In genomic region chr16:29729116-29729521, GRCh38 we compare ENCODE assay signal across 9 cellular contexts. TPM values are rescaled to one million over a fixed set of nuclear protein-coding genes. Genes with fewer than 3 reads are reported as not detected.
DNase-seq lines count a peak whose midpoint lies in the region; ATAC-seq, FAIRE-seq and TF ChIP-seq lines count a peak whose summit lies in the region.
"Had no signal": no experiment of that assay in that cellular context is flagged by ENCODE, and none has a peak within 500 bp of the region (broad histone marks: within the 10 kb centered on the region; RNA-seq: fewer than 3 reads in every experiment).

No MANE protein-coding gene starts in this region.

- POLR2A ChIA-PET in IMR-90 (lab: Charles Lee; ENCODE audit: unreplicated experiment) = no interaction called here

- no peak overlapping the region for H2BK15ac ChIP-seq in IMR-90 (ENCODE audit: low read depth, low read length)

- in situ Hi-C loops in IMR-90 (cut with MboI; ENCODE audit: low sequenced_read_pairs) = no loop called here

- peak; percentile 57 for TF ChIP-seq RAD21 in IMR-90 (IDR thresholded peaks at IDR 0.05; ENCODE audit: low read length)

- no peak overlapping the region for H4K91ac ChIP-seq in IMR-90 (ENCODE audit: insufficient read depth, low read depth, low read length)

- H3K27me3 ChIP-seq in IMR-90 (ENCODE audit: control insufficient read depth, insufficient read depth, low read length) = peaks cover 11% of the 10 kb centered on the region
- H3K27me3 ChIP-seq in left ventricle myocardium inferior (ENCODE audit: low read depth) = peaks cover 22% of the 10 kb centered on the region
- H3K27me3 ChIP-seq in smooth muscle cell (ENCODE audit: low read depth) = no peaks in the 10 kb centered on the region

- BruUV-seq in IMR-90 (replicated peaks; lab: Mats Ljungman, UMichigan) = no TSS peak

- H3K27me3 Mint-ChIP-seq in T-helper 17 cell = no peaks in the 10 kb centered on the region

- no peaks in the 10 kb centered on the region for H4K20me1 ChIP-seq in IMR-90 (ENCODE audit: insufficient read depth, low read length)
- no peaks in the 10 kb centered on the region for H4K20me1 ChIP-seq in smooth muscle cell (ENCODE audit: low read depth)

- H3K27ac Mint-ChIP-seq in T-helper 17 cell = no peak overlapping the region

- no peak overlapping the region for H3K27ac ChIP-seq in IMR-90 (ENCODE audit: insufficient read depth, low read length)
- no peak overlapping the region for H3K27ac ChIP-seq in left ventricle myocardium inferior (replicated peaks)
- H3K27ac ChIP-seq in smooth muscle cell (ENCODE audit: low read depth) = no peak overlapping the region

- H3K9me3 ChIP-seq in IMR-90 (ENCODE audit: control insufficient read depth, insufficient read depth, low read length) (no peaks in the 10 kb centered on the region), left ventricle myocardium inferior (replicated peaks) (no peaks in the 10 kb centered on the region), smooth muscle cell (replicated peaks; ENCODE audit: low read depth) (no peaks in the 10 kb centered on the region), T-helper 17 cell (ENCODE audit: control insufficient read depth, low read length, poor library complexity, severe bottlenecking) (no peaks in the 10 kb centered on the region)

- no peak overlapping the region for H3K18ac ChIP-seq in IMR-90 (ENCODE audit: low read depth, low read length)

- H3K36me3 Mint-ChIP-seq in T-helper 17 cell (ENCODE audit: low read depth) = no peaks in the 10 kb centered on the region

- dilution Hi-C loops in IMR-90 (cut with HindIII; ENCODE audit: low sequenced_read_pairs, unreplicated experiment) = no loop called here

- peak; percentile 73 for TF ChIP-seq CTCF in D721Med (IDR thresholded peaks at IDR 0.05; ENCODE audit: insufficient read depth, missing control alignments)
- TF ChIP-seq CTCF in IMR-90 (conservative IDR thresholded peaks at IDR 0.05; ENCODE audit: low read depth, low read length) = peak; percentile 69
- peak; percentile 68 for TF ChIP-seq CTCF in left ventricle myocardium inferior (IDR thresholded peaks at IDR 0.05; ENCODE audit: borderline replicate concordance)
- peak; percentile 55 for TF ChIP-seq CTCF in smooth muscle cell (IDR thresholded peaks at IDR 0.05; ENCODE audit: borderline replicate concordance, insufficient read depth, poor library complexity, severe bottlenecking)

- no peaks in the 10 kb centered on the region for H3K36me3 ChIP-seq in IMR-90 (ENCODE audit: control insufficient read depth, insufficient read depth, low read length)
- no peaks in the 10 kb centered on the region for H3K36me3 ChIP-seq in left ventricle myocardium inferior
- H3K36me3 ChIP-seq in smooth muscle cell (ENCODE audit: low read depth) = no peaks in the 10 kb centered on the region

- intact Hi-C loops in IMR-90 (cut with micrococcal nuclease) = loop anchor here (2.0 to 10.0 kb wide), 2 partner anchors 28 to 754 kb away; partner anchors contain the start of gene SPNS1
- intact Hi-C loops in left ventricle myocardium inferior (cut with micrococcal nuclease) = no loop called here

- no peaks in the 10 kb centered on the region for H3K79me2 ChIP-seq in smooth muscle cell (ENCODE audit: low read depth)

- DNase-seq in D721Med (ENCODE audit: insufficient read length, low spot score) (peak; percentile 45), IMR-90 (peak; percentile 49), left ventricle myocardium inferior (no peak), smooth muscle cell (lab: John Stamatoyannopoulos, UW; ENCODE audit: unreplicated experiment) (no peak), KG1 (lab: John Stamatoyannopoulos, UW) (no peak), T-helper 17 cell (no peak)

- no peak overlapping the region for H3K23ac ChIP-seq in IMR-90 (ENCODE audit: low read depth, low read length)

- H3K9ac ChIP-seq in IMR-90 (ENCODE audit: low read depth, low read length) (no peak overlapping the region), smooth muscle cell (ENCODE audit: low read depth) (no peak overlapping the region)

- H3F3A ChIP-seq in smooth muscle cell (ENCODE audit: low read depth) = no peaks in the 10 kb centered on the region

- H3K56ac ChIP-seq in IMR-90 (ENCODE audit: extremely low read depth, insufficient read depth, low read length) = no peak overlapping the region

- H3K4me2 ChIP-seq in IMR-90 (ENCODE audit: low read depth, low read length) (no peak overlapping the region), smooth muscle cell (peak overlapping the region; percentile 61)

- WGBS in IMR-90 (ENCODE audit: extremely low coverage in 2 of 2, insufficient read length in 1 of 2), 2 experiments = no CpG with 5 or more reads among the region's 6 CpGs
- WGBS in smooth muscle cell (ENCODE audit: low lambda C conversion rate) = 58% methylated on average over 6 of the region's 6 CpGs

- H2BK20ac ChIP-seq in IMR-90 (ENCODE audit: low read depth, low read length) = no peak overlapping the region

- TF ChIP-seq POLR2A in IMR-90 (IDR thresholded peaks at IDR 0.05; ENCODE audit: low read depth, low read length) = no peak

- no peak overlapping the region for H4K8ac ChIP-seq in IMR-90 (ENCODE audit: low read depth in 2 of 2, low read length in 2 of 2)

- H4K5ac ChIP-seq in IMR-90 (ENCODE audit: low read depth, low read length) = no peak overlapping the region

- peak; percentile 86 for ATAC-seq in IMR-90 (ENCODE audit: low read depth)
- ATAC-seq in SK-N-SH treated with all-trans-retinoic acid at 6 μM for 48 hours = peak; percentile 91
- no peak for ATAC-seq in T-helper 17 cell
- no peak for ATAC-seq in HG02970 (IDR thresholded peaks at IDR 0.05; ENCODE audit: low FRiP score, unreplicated experiment)

- H2AFZ ChIP-seq in IMR-90 (replicated peaks; ENCODE audit: low read length, poor library complexity) = peak overlapping the region; percentile 82
- H2AFZ ChIP-seq in smooth muscle cell (ENCODE audit: low read depth) = peak overlapping the region; percentile 89

- no peaks in the 10 kb centered on the region for H3K79me1 ChIP-seq in IMR-90 (ENCODE audit: low read depth in 1 of 2, low read length in 2 of 2)

- H2BK5ac ChIP-seq in IMR-90 (ENCODE audit: low read depth, low read length, poor library complexity, severe bottlenecking) = no peak overlapping the region

- no peak overlapping the region for H3K4me3 Mint-ChIP-seq in T-helper 17 cell

- H2AK9ac ChIP-seq in IMR-90 (replicated peaks; ENCODE audit: low read depth, low read length, poor library complexity) = no peak overlapping the region

- H3K4me1 Mint-ChIP-seq in T-helper 17 cell = peaks cover 12% of the 10 kb centered on the region

- no peak overlapping the region for H3K14ac ChIP-seq in IMR-90 (replicated peaks; ENCODE audit: low read depth, low read length)

- no peak overlapping the region for H3K4me3 ChIP-seq in IMR-90 (ENCODE audit: insufficient read depth, low read depth, low read length)
- H3K4me3 ChIP-seq in left ventricle myocardium inferior = no peak overlapping the region
- H3K4me3 ChIP-seq in smooth muscle cell = no peak overlapping the region

- H3K4me1 ChIP-seq in IMR-90 (ENCODE audit: control insufficient read depth, insufficient read depth, low read length) (no peaks in the 10 kb centered on the region), left ventricle myocardium inferior (no peaks in the 10 kb centered on the region), smooth muscle cell (ENCODE audit: low read depth) (no peaks in the 10 kb centered on the region)

- no peak for FAIRE-seq in D721Med (lab: Jason Lieb, UNC)

- CTCF ChIA-PET in IMR-90 (lab: Yijun Ruan, JAX) = interaction anchor here (1.0 to 1.5 kb wide), 5 partner anchors 22 to 88 kb away, joined by 3 to 6 read pairs (median 5); no protein-coding TSS in a partner anchor

- H2AK5ac ChIP-seq in IMR-90 (ENCODE audit: low read depth, low read length) = no peak overlapping the region

- H3K4ac ChIP-seq in IMR-90 (ENCODE audit: low read depth, low read length) = no peak overlapping the region

- H3K9me1 ChIP-seq in IMR-90 (ENCODE audit: insufficient read depth, low read length) = no peaks in the 10 kb centered on the region

- H2BK120ac ChIP-seq in IMR-90 (ENCODE audit: low read depth, low read length) = no peak overlapping the region

TF ChIP-seq in IMR-90, 13 proteins besides CTCF, POLR2A, EP300 and RAD21:
- peak; percentile 41; the same call in 1 of the 2 replicates for TF ChIP-seq SMC3 (IDR thresholded peaks at IDR 0.05; ENCODE audit: low read depth, low read length)
- no peak for TF ChIP-seq NFE2L2 (IDR thresholded peaks at IDR 0.05; ENCODE audit: low read depth, low read length)

TF ChIP-seq in SK-N-SH treated with all-trans-retinoic acid at 6 μM for 48 hours, 23 proteins besides CTCF, POLR2A, EP300 and RAD21 (continues in another document):
- TF ChIP-seq ZNF70 (CRISPR knock-in tag; IDR thresholded peaks at IDR 0.05) (no peak), TOX (CRISPR knock-in tag; IDR thresholded peaks at IDR 0.05; ENCODE audit: borderline replicate concordance) (no peak), BACH2 (CRISPR knock-in tag; IDR thresholded peaks at IDR 0.05; ENCODE audit: borderline replicate concordance) (no peak), CSDC2 (CRISPR knock-in tag; IDR thresholded peaks at IDR 0.05) (no peak), ESRRG (CRISPR knock-in tag; IDR thresholded peaks at IDR 0.05) (no peak)

RNA-seq across cellular contexts. Expression of gene C16orf54, which starts 16.7 kb away (rescaled TPM):
- total RNA-seq in IMR-90 (2012; rRNA removed) = not detected in 2 replicates
- polyA plus RNA-seq in IMR-90 (2012; rRNA removed) = not detected in 2 replicates
- polyA plus RNA-seq in IMR-90 (2012; cell fraction: cytosol; rRNA removed) = not detected in 2 replicates
- not detected in 2 replicates for polyA plus RNA-seq in IMR-90 (2012; cell fraction: nucleus; rRNA removed; ENCODE audit: low replicate concordance)
- total RNA-seq in left ventricle myocardium inferior = 0.63 TPM
- not detected in 2 replicates for total RNA-seq in smooth muscle cell
- not detected in 2 replicates for polyA plus RNA-seq in smooth muscle cell
- 100 to 1,000 TPM; 172 to 259 TPM for total RNA-seq in T-helper 17 cell

RNA-seq across cellular contexts. Expression of gene ZG16, which starts 48.9 kb away (rescaled TPM):
- total RNA-seq in IMR-90 (2012; rRNA removed) (not detected in 2 replicates), left ventricle myocardium inferior (not detected), smooth muscle cell (not detected in 2 replicates), T-helper 17 cell (not detected)
- polyA plus RNA-seq in IMR-90 (2012; rRNA removed) (not detected in 2 replicates), smooth muscle cell (not detected in 2 replicates)
- polyA plus RNA-seq in IMR-90 (2012; cell fraction: cytosol; rRNA removed) = not detected in 2 replicates
- not detected in 2 replicates for polyA plus RNA-seq in IMR-90 (2012; cell fraction: nucleus; rRNA removed; ENCODE audit: low replicate concordance)
- total RNA-seq: T-helper 1 cell treated with Interleukin-12 subunit alpha and Interleukin-12 subunit beta and Interleukin-4 antibody, amounts not matched to agents 30 ng/mL and 1 ng/mL, for 36 hours had no signal

RNA-seq across cellular contexts. Expression of gene QPRT, which starts 50.1 kb away (rescaled TPM):
- 3.4 and 3.6 TPM in 2 replicates for total RNA-seq in IMR-90 (2012; rRNA removed)
- polyA plus RNA-seq in IMR-90 (2012; rRNA removed) = 6.3 and 6.8 TPM in 2 replicates
- polyA plus RNA-seq in IMR-90 (2012; cell fraction: cytosol; rRNA removed) = 7.5 and 16.3 TPM in 2 replicates
- polyA plus RNA-seq in IMR-90 (2012; cell fraction: nucleus; rRNA removed; ENCODE audit: low replicate concordance) = 9.0 and 10.8 TPM in 2 replicates
- 20.8 TPM for total RNA-seq in left ventricle myocardium inferior
- total RNA-seq in smooth muscle cell = 67.4 and 69.6 TPM in 2 replicates
- 152 and 196 TPM in 2 replicates for polyA plus RNA-seq in smooth muscle cell
- under 1 TPM; 0.72 to 0.96 TPM for total RNA-seq in T-helper 17 cell

Comparison
In these comparisons a context has a peak if more than half of its experiments do, and no peak if none do; other contexts are left out.
1. DNase-seq: peak in D721Med (single experiment) and IMR-90 (single experiment); none in left ventricle myocardium inferior (single experiment), smooth muscle cell (single experiment), KG1 (single experiment) and T-helper 17 cell (0 of 3).
2. ATAC-seq: peak in IMR-90 (single experiment) and SK-N-SH treated with all-trans-retinoic acid at 6 μM for 48 hours (single experiment); none in T-helper 17 cell (single experiment) and HG02970 (single experiment).
3. RNA of gene C16orf54, which starts 16.7 kb away (total RNA-seq): 172 to 259 TPM in T-helper 17 cell; 0.63 TPM in left ventricle myocardium inferior (single experiment), not detected in IMR-90 and not detected in smooth muscle cell; every median in the first group is over 100 times any median in the second.
4. Peak in every context shown above with its lines, with median percentiles within 50 percentile points of each other: CTCF ChIP-seq.